In genomic region chr10:29057712-29058426, GRCh38 we compare ENCODE assay signal across 22 cellular contexts.
DNase-seq lines count a peak whose midpoint lies in the region; ATAC-seq and TF ChIP-seq lines count a peak whose summit lies in the region.
"Had no signal": no experiment of that assay in that cellular context is flagged by ENCODE, and none has a peak within 500 bp of the region (broad histone marks: within the 10 kb centered on the region; RNA-seq: fewer than 3 reads in every experiment).

No MANE protein-coding gene starts in this region.

- no peak for DNase-seq in Right ventricle myocardium superior
- no peak for DNase-seq in right atrium auricular region (ENCODE audit: low spot score)
- DNase-seq in body of pancreas: peak in 3 of 4 donors; percentile 11 to 33 (median 12)
- DNase-seq in right cardiac atrium: peak in 2 of 3 donors; percentile 16 to 64
- peak; percentile 9 to 14 for DNase-seq in thyroid gland
- no peak for DNase-seq in Kasumi-1 (lab: John Stamatoyannopoulos, UW)
- no peak for DNase-seq in T-cell
- DNase-seq: activated CD4-positive, alpha-beta T cell treated with anti-CD3 and anti-CD28 coated beads for 1 hour; activated effector memory CD4-positive, alpha-beta T cell treated with anti-CD3 and anti-CD28 coated beads, Interleukin-2, amount 50 U/mL, for 16 hours; amygdala; CD4-positive, alpha-beta T cell; DMS79 treated with DMSO at 0.1 percent for 48 hours; H7; midbrain; NCI-H1417 treated with DMSO at 0.1 percent for 48 hours; NCI-H2227 treated with DMSO at 0.1 percent for 48 hours; NK-92 treated with Interleukin-12 subunit alpha and Interleukin-12 subunit beta, amount 100 ng/mL, for 24 hours; stimulated activated CD4-positive, alpha-beta T cell treated with anti-CD3 and anti-CD28 coated beads, Interleukin-2, amount 100 ng/mL, for 24 hours had no signal

- no peaks in the 10 kb centered on the region for H3K9me3 ChIP-seq in right atrium auricular region
- no peaks in the 10 kb centered on the region for H3K9me3 ChIP-seq in body of pancreas
- H3K9me3 ChIP-seq in right cardiac atrium (ENCODE audit: control insufficient read depth, low read length): no peaks in the 10 kb centered on the region
- no peaks in the 10 kb centered on the region for H3K9me3 ChIP-seq in thyroid gland

- H3K36me3 ChIP-seq in right atrium auricular region (no peaks in the 10 kb centered on the region), body of pancreas (replicated peaks in 1 of 2; ENCODE audit: insufficient read depth in 1 of 2, low read depth in 2 of 2) (no peaks in the 10 kb centered on the region), thyroid gland (no peaks in the 10 kb centered on the region)

- H3K27me3 Mint-ChIP-seq in T-cell: peaks cover 0 to 9% of the 10 kb centered on the region in 2 donors
- H3K27me3 Mint-ChIP-seq: CD4-positive, alpha-beta T cell had no signal

- TF ChIP-seq POLR2A in body of pancreas (IDR thresholded peaks at IDR 0.05) (no peak), thyroid gland (IDR thresholded peaks at IDR 0.05) (no peak)

- H3K27ac ChIP-seq in right atrium auricular region (peak overlapping the region in 1 of 2 donors; percentile 59), body of pancreas (peak overlapping the region in 1 of 4 donors; percentile 26), right cardiac atrium (ENCODE audit: low read length) (no peak overlapping the region), thyroid gland (no peak overlapping the region)
- H3K27ac ChIP-seq: epithelial cell of prostate had no signal

- CTCF ChIA-PET in T-cell (lab: Charles Lee): no interaction called here

- no peak for TF ChIP-seq CTCF in right atrium auricular region (IDR thresholded peaks at IDR 0.05)
- TF ChIP-seq CTCF in body of pancreas (IDR thresholded peaks at IDR 0.05): no peak
- TF ChIP-seq CTCF in thyroid gland (IDR thresholded peaks at IDR 0.05): no peak

- ATAC-seq in Right ventricle myocardium superior (ENCODE audit: poor library complexity): peak; percentile 95
- peak; percentile 50 for ATAC-seq in body of pancreas
- peak; percentile 90 to 93 for ATAC-seq in right cardiac atrium
- no peak for ATAC-seq in T-cell (replicated peaks in 1 of 4)
- ATAC-seq in HG03432 (IDR thresholded peaks at IDR 0.05; ENCODE audit: unreplicated experiment): no peak
- ATAC-seq: sciatic nerve had no signal

- H3K4me1 ChIP-seq in right atrium auricular region: peaks cover 0 to 10% of the 10 kb centered on the region in 2 donors
- H3K4me1 ChIP-seq in body of pancreas: no peaks in the 10 kb centered on the region
- H3K4me1 ChIP-seq in right cardiac atrium (ENCODE audit: control insufficient read depth, insufficient read depth, low read length): peaks cover 2% of the 10 kb centered on the region
- no peaks in the 10 kb centered on the region for H3K4me1 ChIP-seq in thyroid gland

- 23 to 28% methylated on average over 7 of the region's 7 CpGs for WGBS in body of pancreas, 2 donors
- 12% methylated on average over 7 of the region's 7 CpGs for WGBS in right cardiac atrium
- WGBS in thyroid gland, 2 donors: 58 to 63% methylated on average over 7 of the region's 7 CpGs

- H3K4me3 ChIP-seq in right atrium auricular region (no peak overlapping the region), body of pancreas (no peak overlapping the region), right cardiac atrium (ENCODE audit: low read length) (no peak overlapping the region), thyroid gland (replicated peaks in 1 of 3) (no peak overlapping the region)

- H3K4me1 Mint-ChIP-seq in T-cell: no peaks in the 10 kb centered on the region

- H3K27me3 ChIP-seq in right atrium auricular region (no peaks in the 10 kb centered on the region), body of pancreas (no peaks in the 10 kb centered on the region), right cardiac atrium (ENCODE audit: control insufficient read depth, insufficient read depth) (no peaks in the 10 kb centered on the region), thyroid gland (no peaks in the 10 kb centered on the region)

- no peaks in the 10 kb centered on the region for H3K9me3 Mint-ChIP-seq in T-cell
- H3K9me3 Mint-ChIP-seq: CD4-positive, alpha-beta T cell; T-helper 2 cell treated with Interferon-gamma antibody and Interleukin-4, amounts not matched to agents 5 μg/mL and 100 μg/mL, for 36 hours had no signal

- POLR2A ChIA-PET in T-cell (lab: Charles Lee): no interaction called here

- H3K4me3 Mint-ChIP-seq in T-cell: no peak overlapping the region
- H3K4me3 Mint-ChIP-seq: CD4-positive, alpha-beta T cell; T-helper 2 cell treated with Interferon-gamma antibody and Interleukin-4, amounts not matched to agents 5 μg/mL and 100 μg/mL, for 36 hours had no signal

- intact Hi-C loops in Right ventricle myocardium superior (cut with DNase I): no loop called here
- intact Hi-C loops in body of pancreas (cut with DNase I): no loop called here
- intact Hi-C loops in right cardiac atrium (cut with DNase I): no loop called here
- intact Hi-C loops in thyroid gland (cut with DNase I): no loop called here

- no peaks in the 10 kb centered on the region for H3K36me3 Mint-ChIP-seq in T-cell

- no peak overlapping the region for H3K27ac Mint-ChIP-seq in T-cell
- H3K27ac Mint-ChIP-seq: CD4-positive, alpha-beta T cell; T-helper 2 cell treated with Interferon-gamma antibody and Interleukin-4, amounts not matched to agents 5 μg/mL and 100 μg/mL, for 36 hours had no signal

Comparison
In these comparisons a context has a peak if more than half of its experiments do, and no peak if none do; other contexts are left out.
1. DNase-seq: peak in body of pancreas (3 of 4), right cardiac atrium (2 of 3) and thyroid gland (2 of 2); none in Right ventricle myocardium superior (single experiment), right atrium auricular region (single experiment), Kasumi-1 (0 of 2) and T-cell (0 of 34).
2. ATAC-seq: peak in Right ventricle myocardium superior (single experiment), body of pancreas (single experiment) and right cardiac atrium (2 of 2); none in T-cell (0 of 4) and HG03432 (single experiment).